20 cellular contexts compared by ENCODE assay signal in the genomic region with DNA sequence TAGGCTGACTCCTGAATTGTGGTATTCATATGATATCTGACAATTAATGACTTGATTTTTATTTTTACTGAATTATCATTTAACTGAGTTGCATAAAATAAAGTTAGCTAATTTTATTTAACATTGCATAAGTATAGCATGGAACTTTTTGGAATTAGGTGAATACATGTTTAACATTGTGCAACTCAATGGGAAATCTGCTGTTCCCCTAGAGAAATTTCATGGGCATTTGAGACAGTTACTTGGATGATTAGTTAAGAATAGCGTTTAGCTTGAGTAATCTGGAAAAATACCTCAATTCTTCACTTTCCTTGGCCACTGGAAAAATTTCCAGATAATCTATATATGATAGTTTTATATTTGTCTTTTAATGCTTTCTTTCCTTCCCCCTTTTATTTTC. TPM values are rescaled to one million over a fixed set of nuclear protein-coding genes. Genes with fewer than 3 reads are reported as not detected.
DNase-seq lines count a peak whose midpoint lies in the region; ATAC-seq and TF ChIP-seq lines count a peak whose summit lies in the region.
"Had no signal": no experiment of that assay in that cellular context is flagged by ENCODE, and none has a peak within 500 bp of the region (broad histone marks: within the 10 kb centered on the region; RNA-seq: fewer than 3 reads in every experiment).

No MANE protein-coding gene starts in this region.

- H3K9me3 Mint-ChIP-seq in nephron progenitor cell, result no peaks in the 10 kb centered on the region
- H3K9me3 Mint-ChIP-seq: HFFc6 had no signal

- H3K4me3 ChIP-seq in AG10803 (ENCODE audit: low read length), result no peak overlapping the region
- no peak overlapping the region for H3K4me3 ChIP-seq in adipocyte (ENCODE audit: low read length)
- H3K4me3 ChIP-seq: A549, HAP-1 had no signal

- no peak overlapping the region for H3K4me3 Mint-ChIP-seq in nephron progenitor cell
- H3K4me3 Mint-ChIP-seq: CD4-positive, alpha-beta memory T cell; HFFc6 had no signal

- peaks cover 14% of the 10 kb centered on the region for H3K4me1 ChIP-seq in adipocyte (ENCODE audit: control insufficient read depth, insufficient read depth, low read length)
- H3K4me1 ChIP-seq: A549, HAP-1 had no signal

- no peaks in the 10 kb centered on the region for H3K4me1 Mint-ChIP-seq in nephron progenitor cell
- H3K4me1 Mint-ChIP-seq: CD4-positive, alpha-beta memory T cell had no signal

- no peak for TF ChIP-seq CTCF in AG10803 (conservative IDR thresholded peaks at IDR 0.05; ENCODE audit: low read length)
- TF ChIP-seq CTCF in omental fat pad (IDR thresholded peaks at IDR 0.05), result no peak
- TF ChIP-seq CTCF in nephron progenitor cell (IDR thresholded peaks at IDR 0.05), result no peak

- peak; percentile 35 for DNase-seq in AG10803 (ENCODE audit: low read depth)
- peak; percentile 71 for DNase-seq in adipocyte (ENCODE audit: low read depth)
- DNase-seq in omental fat pad (ENCODE audit: low spot score), result no peak
- no peak for DNase-seq in NOMO-1 treated with dmso at 0.1 percent for 144 hours (lab: John Stamatoyannopoulos, UW; ENCODE audit: unreplicated experiment)
- no peak for DNase-seq in stimulated activated CD4-positive, alpha-beta T cell treated with anti-CD3 and anti-CD28 coated beads, Interleukin-1b, Interleukin-23, amount 100 ng/mL, for 48 hours
- no peak for DNase-seq in nephron progenitor cell
- DNase-seq: 8988T; ACHN; C1 segment of cervical spinal cord; Calu3; CD4-positive, alpha-beta memory T cell; COR-L47; DMS53; GF-D8; GOT3; HFFc6 had no signal

- peak; percentile 51 for ATAC-seq in omental fat pad (ENCODE audit: low FRiP score)
- ATAC-seq: A549 had no signal

- no peaks in the 10 kb centered on the region for H3K36me3 ChIP-seq in adipocyte (ENCODE audit: control insufficient read depth, insufficient read depth, low read length, severe bottlenecking)
- H3K36me3 ChIP-seq: HAP-1 had no signal

- H3K9me3 ChIP-seq in adipocyte (ENCODE audit: control insufficient read depth, low read length), result no peaks in the 10 kb centered on the region
- H3K9me3 ChIP-seq: A549, HAP-1 had no signal

- H3K9ac ChIP-seq in adipocyte (ENCODE audit: low read length), result no peak overlapping the region

- no peak overlapping the region for H3K27ac Mint-ChIP-seq in nephron progenitor cell
- H3K27ac Mint-ChIP-seq: CD4-positive, alpha-beta memory T cell; HFFc6 had no signal

- H3K27me3 Mint-ChIP-seq in nephron progenitor cell (ENCODE audit: low read depth, poor library complexity), result peaks cover 5% of the 10 kb centered on the region

- H3K27me3 ChIP-seq in adipocyte (replicated peaks; ENCODE audit: control insufficient read depth, insufficient read depth, low read length), result no peaks in the 10 kb centered on the region

- no peaks in the 10 kb centered on the region for H3K36me3 Mint-ChIP-seq in nephron progenitor cell (ENCODE audit: low read depth)
- H3K36me3 Mint-ChIP-seq: CD4-positive, alpha-beta memory T cell had no signal

RNA-seq across cellular contexts. Expression of a gene that starts 42.5 kb away (rescaled TPM):
- total RNA-seq in omental fat pad, result 10 to 100 TPM in 3 of 4 donors, 1 to 10 TPM in 1; 7.4 to 40.6 (median 23.2) TPM
- total RNA-seq: CD4-positive, alpha-beta memory T cell; Daoy; G401; HFFc6 had no signal

Comparison
In these comparisons a context has a peak if more than half of its experiments do, and no peak if none do; other contexts are left out.
1. DNase-seq: peak in AG10803 (single experiment) and adipocyte (single experiment); none in omental fat pad (single experiment), NOMO-1 treated with dmso at 0.1 percent for 144 hours (single experiment), stimulated activated CD4-positive, alpha-beta T cell treated with anti-CD3 and anti-CD28 coated beads, Interleukin-1b, Interleukin-23, amount 100 ng/mL, for 48 hours (single experiment) and nephron progenitor cell (single experiment).